In the genomic region with DNA sequence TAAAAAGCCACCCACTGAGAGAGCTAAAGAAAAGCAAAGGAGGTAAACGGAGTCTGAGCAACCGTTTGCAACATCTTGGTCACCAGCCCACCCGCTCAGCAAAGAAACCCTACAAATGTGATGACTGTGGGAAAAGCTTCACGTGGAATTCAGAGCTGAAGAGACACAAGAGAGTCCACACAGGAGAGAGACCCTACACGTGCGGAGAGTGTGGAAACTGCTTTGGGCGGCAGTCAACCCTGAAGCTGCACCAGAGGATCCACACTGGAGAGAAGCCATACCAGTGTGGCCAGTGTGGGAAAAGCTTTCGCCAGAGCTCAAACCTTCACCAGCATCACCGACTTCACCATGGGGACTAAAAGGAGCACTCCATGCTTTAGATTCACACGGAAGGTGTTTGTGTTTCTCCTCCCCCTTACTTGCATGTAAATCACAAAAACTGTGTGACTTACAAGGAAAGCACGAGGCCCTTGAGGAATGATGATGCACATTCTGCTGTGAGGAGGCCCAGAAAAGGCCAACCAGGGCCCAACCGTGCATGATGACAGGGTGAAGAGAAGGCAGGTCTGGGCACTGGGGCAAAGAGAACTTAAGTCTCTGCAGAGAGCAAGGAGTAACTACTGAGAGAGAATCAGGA, we compare ENCODE assay signal across 18 cellular contexts. TPM values are rescaled to one million over a fixed set of nuclear protein-coding genes. Genes with fewer than 3 reads are reported as not detected.
DNase-seq lines count a peak whose midpoint lies in the region; ATAC-seq and TF ChIP-seq lines count a peak whose summit lies in the region.
"Had no signal": no experiment of that assay in that cellular context is flagged by ENCODE, and none has a peak within 500 bp of the region (broad histone marks: within the 10 kb centered on the region; RNA-seq: fewer than 3 reads in every experiment).

No MANE protein-coding gene starts in this region.

- TF ChIP-seq RAD21 in HCT116 (IDR thresholded peaks at IDR 0.05; ENCODE audit: low read depth): no peak
- no peak for TF ChIP-seq RAD21 in liver (IDR thresholded peaks at IDR 0.05)

- H3K9me3 ChIP-seq in HCT116 (ENCODE audit: control insufficient read depth in 1 of 2, insufficient read depth in 1 of 2, low read depth in 1 of 2, low read length in 2 of 2): peaks cover 23 to 35% of the 10 kb centered on the region in 2 experiments; a peak in 3 of 4 replicates
- H3K9me3 ChIP-seq in adipocyte (ENCODE audit: control insufficient read depth, low read length): peaks cover 92% of the 10 kb centered on the region
- H3K9me3 ChIP-seq in liver (ENCODE audit: control insufficient read depth in 4 of 4, low read length in 3 of 4): peaks cover 51 to 89% (median 73%) of the 10 kb centered on the region in 4 donors
- peaks cover 53 to 97% (median 90%) of the 10 kb centered on the region in 5 donors for H3K9me3 ChIP-seq in subcutaneous abdominal adipose tissue (ENCODE audit: control insufficient read depth in 5 of 5, low read length in 5 of 5)
- peaks cover 81 to 98% of the 10 kb centered on the region in 2 donors for H3K9me3 ChIP-seq in ascending aorta
- peaks cover 15 to 58% (median 15%) of the 10 kb centered on the region in 3 donors for H3K9me3 ChIP-seq in adrenal gland (replicated peaks in 1 of 3)

- DNase-seq in HCT116 (ENCODE audit: low read depth, low spot score) (no peak), adipocyte (ENCODE audit: low read depth) (no peak), ascending aorta (ENCODE audit: low spot score in 2 of 2) (no peak), adrenal gland (no peak)
- DNase-seq: CD8-positive, alpha-beta T cell; DND-41; GDM1; MV-4-11; NCI-H1417; NCI-H187 treated with DMSO at 0.1 percent for 48 hours; NCI-H69; NK-92 treated with Interleukin-12 subunit alpha and Interleukin-12 subunit beta, amount 100 ng/mL, for 24 hours; SHP77 treated with DMSO at 0.1 percent for 48 hours had no signal

- ATAC-seq in HCT116: no peak
- no peak for ATAC-seq in GM18498 (IDR thresholded peaks at IDR 0.05; ENCODE audit: unreplicated experiment)
- ATAC-seq: CD8-positive, alpha-beta T cell had no signal

- H3K27ac ChIP-seq in HCT116 (ENCODE audit: low read depth, low read length) (no peak overlapping the region), liver (ENCODE audit: low read depth in 1 of 2, low read length in 2 of 2) (no peak overlapping the region), subcutaneous abdominal adipose tissue (ENCODE audit: low read depth, low read length) (no peak overlapping the region), ascending aorta (no peak overlapping the region), adrenal gland (no peak overlapping the region)

- TF ChIP-seq POLR2A in HCT116 (IDR thresholded peaks at IDR 0.05; ENCODE audit: borderline replicate concordance, extremely low read depth, insufficient read depth, insufficient read length): no peak
- no peak for TF ChIP-seq POLR2A in adrenal gland (IDR thresholded peaks at IDR 0.05)

- H3K9ac ChIP-seq in HCT116 (ENCODE audit: low read length): no peak overlapping the region
- H3K9ac ChIP-seq in adipocyte (ENCODE audit: low read length): no peak overlapping the region
- H3K9ac ChIP-seq in liver (ENCODE audit: low read depth in 1 of 2, low read length in 2 of 2): no peak overlapping the region
- no peak overlapping the region for H3K9ac ChIP-seq in subcutaneous abdominal adipose tissue (ENCODE audit: low read length in 5 of 5)

- H2AFZ ChIP-seq in HCT116 (ENCODE audit: low read depth, low read length, poor library complexity, severe bottlenecking): no peak overlapping the region

- intact Hi-C loops in HCT116 (cut with micrococcal nuclease): no loop called here
- intact Hi-C loops in ascending aorta (cut with DNase I): no loop called here
- intact Hi-C loops in adrenal gland (cut with DNase I): loop anchor here in 1 of 2 donors (10.0 kb wide), 1 partner anchor 94 kb away; no protein-coding TSS in a partner anchor

- no peaks in the 10 kb centered on the region for H3K27me3 ChIP-seq in HCT116 (ENCODE audit: insufficient read depth, low read length)
- no peaks in the 10 kb centered on the region for H3K27me3 ChIP-seq in adipocyte (replicated peaks; ENCODE audit: control insufficient read depth, insufficient read depth, low read length)
- no peaks in the 10 kb centered on the region for H3K27me3 ChIP-seq in liver (ENCODE audit: control insufficient read depth in 4 of 4, insufficient read depth in 4 of 4, low read length in 3 of 4)
- H3K27me3 ChIP-seq in subcutaneous abdominal adipose tissue (ENCODE audit: control insufficient read depth in 5 of 5, insufficient read depth in 4 of 5, low read length in 5 of 5): no peaks in the 10 kb centered on the region
- no peaks in the 10 kb centered on the region for H3K27me3 ChIP-seq in ascending aorta
- H3K27me3 ChIP-seq in adrenal gland: no peaks in the 10 kb centered on the region

- POLR2A ChIA-PET in HCT116 (lab: Charles Lee): no interaction called here

- no peaks in the 10 kb centered on the region for H4K20me1 ChIP-seq in HCT116 (ENCODE audit: insufficient read depth)

- H3K4me2 ChIP-seq in HCT116 (ENCODE audit: low read length): no peak overlapping the region

- H3K36me3 ChIP-seq in HCT116 (ENCODE audit: control insufficient read depth in 1 of 2, insufficient read depth in 2 of 2, low read length in 2 of 2): peaks cover 0 to 34% of the 10 kb centered on the region in 2 experiments; a peak in 2 of 4 replicates
- peaks cover 70% of the 10 kb centered on the region for H3K36me3 ChIP-seq in adipocyte (ENCODE audit: control insufficient read depth, insufficient read depth, low read length, severe bottlenecking)
- peaks cover 11 to 57% (median 54%) of the 10 kb centered on the region in 4 donors for H3K36me3 ChIP-seq in liver (ENCODE audit: control insufficient read depth in 4 of 4, insufficient read depth in 3 of 4, low read depth in 1 of 4, low read length in 3 of 4)
- peaks cover 22 to 60% (median 45%) of the 10 kb centered on the region in 5 donors for H3K36me3 ChIP-seq in subcutaneous abdominal adipose tissue (ENCODE audit: control insufficient read depth in 5 of 5, insufficient read depth in 5 of 5, low read length in 5 of 5)
- H3K36me3 ChIP-seq in ascending aorta: peaks cover 59 to 73% of the 10 kb centered on the region in 2 donors
- H3K36me3 ChIP-seq in adrenal gland (replicated peaks in 1 of 2): peaks cover 0 to 17% of the 10 kb centered on the region in 2 donors

- no peak for TF ChIP-seq CTCF in HCT116 (IDR thresholded peaks at IDR 0.05 in 2 of 3, conservative IDR thresholded peaks at IDR 0.05 in 1 of 3; ENCODE audit: borderline replicate concordance in 1 of 3, insufficient read depth in 1 of 3, low read depth in 2 of 3, low read length in 2 of 3)
- TF ChIP-seq CTCF in liver (IDR thresholded peaks at IDR 0.05; ENCODE audit: low read depth, low read length, missing input control): no peak
- TF ChIP-seq CTCF in ascending aorta (IDR thresholded peaks at IDR 0.05): no peak
- TF ChIP-seq CTCF in adrenal gland (IDR thresholded peaks at IDR 0.05): no peak

- WGBS in liver: 97% methylated on average over 12 of the region's 12 CpGs
- WGBS in adrenal gland, 4 donors: 93 to 98% (median 96%) methylated on average over 12 of the region's 12 CpGs

- H3K79me2 ChIP-seq in HCT116 (ENCODE audit: insufficient read depth, low read length): peaks cover 2% of the 10 kb centered on the region; the same call in 1 of the 2 replicates

- no peaks in the 10 kb centered on the region for H3K9me2 ChIP-seq in HCT116 (ENCODE audit: insufficient read depth)

- H3K4me3 ChIP-seq in HCT116 (replicated peaks in 1 of 2; ENCODE audit: low read depth in 1 of 2, low read length in 2 of 2): no peak overlapping the region
- peak overlapping the region; percentile 77 for H3K4me3 ChIP-seq in adipocyte (ENCODE audit: low read length)
- H3K4me3 ChIP-seq in liver (ENCODE audit: low read depth in 1 of 3, low read length in 3 of 3): peak overlapping the region in 2 of 3 donors; percentile 73 to 78
- peak overlapping the region; percentile 42 to 69 (median 60) for H3K4me3 ChIP-seq in subcutaneous abdominal adipose tissue (ENCODE audit: low read depth in 1 of 5, low read length in 5 of 5)
- H3K4me3 ChIP-seq in ascending aorta: no peak overlapping the region
- H3K4me3 ChIP-seq in adrenal gland: peak overlapping the region in 1 of 4 donors; percentile 3

- RAD21 ChIA-PET in HCT116 (lab: Charles Lee; ENCODE audit: low non-redundant PET in 1 of 2, low total read pairs in 2 of 2, uncharacterized antibody in 2 of 2, unreplicated experiment in 2 of 2): no interaction called here

- CTCF ChIA-PET in HCT116 (lab: Charles Lee): no interaction called here

- H3K4me1 ChIP-seq in HCT116 (ENCODE audit: control insufficient read depth in 1 of 2, insufficient read depth in 2 of 2, low read length in 2 of 2) (no peaks in the 10 kb centered on the region), adipocyte (ENCODE audit: control insufficient read depth, insufficient read depth, low read length) (no peaks in the 10 kb centered on the region), liver (ENCODE audit: control insufficient read depth in 4 of 4, insufficient read depth in 4 of 4, low read length in 3 of 4) (no peaks in the 10 kb centered on the region), subcutaneous abdominal adipose tissue (ENCODE audit: control insufficient read depth in 5 of 5, insufficient read depth in 5 of 5, low read length in 5 of 5) (no peaks in the 10 kb centered on the region), ascending aorta (no peaks in the 10 kb centered on the region), adrenal gland (replicated peaks in 1 of 2) (no peaks in the 10 kb centered on the region)

- BruUV-seq in HCT116 (replicated peaks; lab: Mats Ljungman, UMichigan): no TSS peak

RNA-seq across cellular contexts. Expression of gene ZNF174, which starts 7.7 kb away (rescaled TPM):
- total RNA-seq in HCT116 (2021; ENCODE audit: unreplicated experiment) (8.2 TPM), liver (1 to 10 TPM; 4.2 to 4.6 TPM), ascending aorta (16.0 TPM), adrenal gland (10 to 100 TPM in 7 of 8 donors, 1 to 10 TPM in 1; 8.6 to 22.2 (median 12.4) TPM)
- 3.8 and 4.9 TPM in 2 replicates for polyA plus RNA-seq in HCT116 (2012)
- polyA plus RNA-seq in liver (1 to 10 TPM; 3.8 to 4.1 TPM), adrenal gland (10 to 100 TPM in 1 of 3 donors, 1 to 10 TPM in 2; 4.1 to 15.4 (median 5.7) TPM)

RNA-seq across cellular contexts. Expression of gene ZSCAN32, which starts 7.9 kb away (rescaled TPM):
- total RNA-seq in HCT116 (2021; ENCODE audit: unreplicated experiment) (20.0 TPM), liver (1 to 10 TPM; 6.1 to 7.7 TPM), ascending aorta (4.2 TPM), adrenal gland (10 to 100 TPM; 11.5 to 17.0 (median 14.1) TPM)
- 8.6 and 11.6 TPM in 2 replicates for polyA plus RNA-seq in HCT116 (2012)
- polyA plus RNA-seq in liver (1 to 10 TPM; 4.2 to 5.9 TPM), adrenal gland (10 to 100 TPM; 10.6 to 19.0 (median 11.5) TPM)

RNA-seq across cellular contexts. Expression of gene ZNF597, which starts 34.6 kb away (rescaled TPM):
- total RNA-seq in HCT116 (2021; ENCODE audit: unreplicated experiment) (3.2 TPM), liver (1 to 10 TPM; 1.2 to 1.7 TPM), ascending aorta (0.21 TPM), adrenal gland (1 to 10 TPM; 1.8 to 3.7 (median 2.8) TPM)
- 0.95 and 1.1 TPM in 2 replicates for polyA plus RNA-seq in HCT116 (2012)
- polyA plus RNA-seq in liver (under 1 TPM; 0.53 to 0.54 TPM), adrenal gland (1 to 10 TPM; 1.2 to 2.9 (median 1.3) TPM)

RNA-seq across cellular contexts. Expression of gene NAA60, which starts 34.8 kb away (rescaled TPM):
- total RNA-seq in HCT116 (2021; ENCODE audit: unreplicated experiment) (32.2 TPM), liver (10 to 100 TPM; 11.3 to 21.3 TPM), ascending aorta (74.6 TPM), adrenal gland (10 to 100 TPM; 42.0 to 66.0 (median 51.5) TPM)
- polyA plus RNA-seq in HCT116 (2012): 24.6 and 25.4 TPM in 2 replicates
- polyA plus RNA-seq in liver (10 to 100 TPM; 29.9 to 41.3 TPM), adrenal gland (10 to 100 TPM; 67.5 to 96.3 (median 86.3) TPM)

RNA-seq across cellular contexts. Expression of gene OR2C1, which starts 53.0 kb away (rescaled TPM):
- not detected for total RNA-seq in HCT116 (2021; ENCODE audit: unreplicated experiment)
- not detected in 2 replicates for polyA plus RNA-seq in HCT116 (2012)
- total RNA-seq in liver: under 1 TPM; 0.08 to 0.19 TPM
- not detected for polyA plus RNA-seq in liver
- total RNA-seq in ascending aorta: not detected
- under 1 TPM in 4 of 8 donors, not detected in 4; 0.14 to 0.44 (median 0.37) TPM for total RNA-seq in adrenal gland
- under 1 TPM in 1 of 3 donors, not detected in 2; 0.24 TPM for polyA plus RNA-seq in adrenal gland
- total RNA-seq: CD8-positive, alpha-beta T cell; HT1080; RPMI7951 had no signal

Comparison
In these comparisons a context has a peak if more than half of its experiments do, and no peak if none do; other contexts are left out.
1. H3K4me3 ChIP-seq: peak in adipocyte (single experiment), liver (2 of 3) and subcutaneous abdominal adipose tissue (5 of 5); none in HCT116 (0 of 2) and ascending aorta (0 of 2).